ENCODE assay signal across 20 cellular contexts in the genomic region with DNA sequence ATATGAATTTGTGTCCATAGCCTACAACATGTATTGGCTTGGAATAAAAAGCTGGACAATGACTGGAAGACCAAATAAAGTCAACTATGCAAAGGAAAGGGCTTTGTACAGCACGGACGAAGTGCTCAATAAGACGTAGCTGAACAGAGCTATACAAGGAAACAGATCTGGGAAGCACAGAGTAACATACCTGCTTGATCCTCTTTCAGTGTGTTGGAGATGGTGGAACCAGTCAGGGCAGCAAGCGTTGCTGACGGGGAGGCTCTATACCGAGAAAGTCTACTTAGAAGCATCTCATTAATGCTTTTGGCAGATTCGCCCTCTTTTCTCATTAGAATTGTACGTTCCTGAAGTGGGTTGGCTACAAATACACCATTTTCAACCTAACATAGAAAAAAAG.
"Had no signal": no experiment of that assay in that cellular context is flagged by ENCODE, and none has a peak within 500 bp of the region (broad histone marks: within the 10 kb centered on the region; RNA-seq: fewer than 3 reads in every experiment).

No MANE protein-coding gene starts in this region.

- H3K4me1 ChIP-seq: tibial nerve, uterus had no signal

- H3K36me3 ChIP-seq: uterus had no signal

- DNase-seq: activated CD4-positive, alpha-beta memory T cell treated with anti-CD3 and anti-CD28 coated beads, Interleukin-2, amount 10 ng/mL, durations not matched to agents 7 days and 5 days; activated CD4-positive, alpha-beta T cell treated with anti-CD3 and anti-CD28 coated beads, Interleukin-2, amount 10 ng/mL, durations not matched to agents 24 days and 14 days; activated effector memory CD4-positive, alpha-beta T cell treated with Interleukin-2 at 50 U/mL for 16 hours; activated naive CD4-positive, alpha-beta T cell treated with anti-CD3 and anti-CD28 coated beads for 36 hours; activated T-cell treated with anti-CD3 and anti-CD28 coated beads, Interleukin-2, amount 50 U/mL, for 72 hours; amygdala; effector CD4-positive, alpha-beta T cell; hippocampal formation; nucleus accumbens; posterior cingulate gyrus; stimulated activated CD4-positive, alpha-beta T cell treated with anti-CD3 and anti-CD28 coated beads, Interleukin-15, amount 100 ng/mL, for 24 hours; stomach; T1000; uterus had no signal

- H3K4me3 ChIP-seq: smooth muscle cell, stomach, suprapubic skin, tibial nerve, uterus had no signal

- H3K27me3 ChIP-seq: foreskin keratinocyte, stomach, suprapubic skin, tibial nerve, uterus had no signal

- ATAC-seq: activated T-cell treated with anti-CD3 and anti-CD28 coated beads, Interleukin-2, amount 50 U/mL, for 72 hours; sciatic nerve; stimulated activated memory B cell treated with anti-CD40 and anti-IgM and Interleukin-4, amounts not matched to agents 10 μg/mL and 1 μg/mL and 100 μg/mL, for 72 hours had no signal

- H3K4me2 ChIP-seq: smooth muscle cell had no signal

- H3K27ac ChIP-seq: foreskin keratinocyte, stomach, suprapubic skin, tibial nerve, uterus had no signal

- H3K9me3 ChIP-seq: stomach, suprapubic skin, tibial nerve, uterus had no signal
